In the genomic region with DNA sequence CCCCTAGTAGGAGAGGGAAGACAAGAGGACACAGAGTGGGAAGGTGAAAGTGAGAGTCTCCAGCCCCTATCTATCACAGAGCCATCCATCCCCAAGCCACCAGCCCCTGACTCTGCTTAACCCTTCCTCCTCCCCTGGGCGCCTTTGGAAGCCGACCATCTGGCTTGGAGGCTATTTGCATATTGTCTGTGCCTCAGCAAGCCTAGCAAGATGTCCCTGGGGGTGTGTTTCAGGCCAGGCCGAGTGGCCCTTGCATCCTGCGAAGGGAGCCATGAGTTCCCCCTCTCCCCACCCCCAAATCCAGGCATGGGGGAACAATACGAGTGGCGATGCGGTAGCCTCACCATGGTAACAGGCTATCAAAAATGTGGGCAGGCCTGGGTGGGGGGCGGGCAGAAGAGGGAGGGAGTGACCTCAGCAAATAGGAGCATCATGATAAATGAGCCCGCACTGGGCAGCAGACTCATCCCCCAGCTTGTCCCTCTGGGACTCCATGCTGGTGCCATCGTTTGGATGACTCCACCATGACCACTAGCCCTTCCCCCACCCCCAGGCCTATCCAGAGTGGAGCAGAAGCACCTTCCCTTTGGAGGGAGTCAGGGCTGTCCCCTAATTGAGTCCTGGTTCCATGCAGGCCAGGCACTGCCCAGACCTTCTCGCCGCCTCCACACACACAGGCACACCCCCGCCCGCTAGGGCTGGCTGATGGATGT, we compare ENCODE assay signal across 1 cellular context.
A peak's percentile ranks its signal among the peaks of the same experiment; 100 is the strongest.
TF ChIP-seq lines count a peak whose summit lies in the region.

No MANE protein-coding gene starts in this region.

TF ChIP-seq in H1, 55 proteins besides CTCF, POLR2A, EP300 and RAD21:
- TF ChIP-seq TAF1 (IDR thresholded peaks at IDR 0.05; ENCODE audit: low read depth, low read length), result no peak
- TF ChIP-seq EZH2 (IDR thresholded peaks at IDR 0.05; ENCODE audit: low read depth, low read length, severe bottlenecking), result peak; percentile 31
- TF ChIP-seq, protein P1, sequence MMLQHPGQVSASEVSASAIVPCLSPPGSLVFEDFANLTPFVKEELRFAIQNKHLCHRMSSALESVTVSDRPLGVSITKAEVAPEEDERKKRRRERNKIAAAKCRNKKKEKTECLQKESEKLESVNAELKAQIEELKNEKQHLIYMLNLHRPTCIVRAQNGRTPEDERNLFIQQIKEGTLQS (IDR thresholded peaks at IDR 0.05; ENCODE audit: insufficient read depth, low read depth, low read length), result no peak
- no peak for TF ChIP-seq MAX (IDR thresholded peaks at IDR 0.05)
